Comparison of ENCODE assay signal across 1 cellular context in the genomic region with DNA sequence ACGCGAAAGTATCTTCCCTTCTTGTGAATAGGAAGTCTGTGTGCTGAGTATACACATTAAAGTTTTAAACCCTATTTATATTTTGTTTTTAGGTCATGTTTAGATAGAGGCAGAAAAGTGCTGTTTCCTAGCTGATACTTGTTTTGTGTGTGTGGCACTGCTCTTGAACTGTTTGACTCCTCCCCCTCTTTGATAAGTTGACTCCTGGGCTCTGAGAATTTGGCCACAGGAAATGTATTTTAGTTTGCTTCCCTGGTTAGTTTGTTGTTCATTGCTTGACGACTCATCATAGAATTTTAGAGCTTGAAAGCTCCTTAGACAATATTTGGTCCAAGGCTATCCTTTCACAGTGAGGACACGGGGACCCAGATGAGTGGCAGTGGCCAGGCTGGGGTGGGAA.
TF ChIP-seq lines count a peak whose summit lies in the region.

No MANE protein-coding gene starts in this region.

TF ChIP-seq in HepG2, 621 proteins besides CTCF, POLR2A, EP300 and RAD21:
- TF ChIP-seq ZMYM4 (CRISPR knock-in tag; IDR thresholded peaks at IDR 0.05) (no peak), SP5 (CRISPR knock-in tag; IDR thresholded peaks at IDR 0.05; ENCODE audit: borderline replicate concordance, low read depth) (peak; percentile 69)
